In the genomic region with DNA sequence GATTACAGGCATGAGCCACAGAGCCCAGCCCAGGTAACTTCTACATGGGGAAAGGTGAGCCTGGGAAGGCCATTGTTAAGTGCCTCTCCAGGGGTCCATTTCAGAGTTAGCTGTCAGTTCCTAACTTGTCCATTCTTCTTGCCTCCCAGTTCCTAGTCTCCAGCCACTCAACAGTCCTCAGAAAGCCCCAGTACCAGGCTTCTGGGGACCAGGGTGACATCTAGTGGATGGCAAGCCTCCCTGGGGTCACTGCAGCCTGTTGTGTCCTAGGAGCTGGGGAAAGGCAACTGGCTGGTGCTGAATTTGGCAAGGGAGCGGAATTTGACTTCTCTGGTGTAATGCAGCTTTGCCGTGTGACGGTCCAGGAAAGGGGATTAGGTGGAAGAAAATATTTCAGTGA, we compare ENCODE assay signal across 8 cellular contexts. TPM values are rescaled to one million over a fixed set of nuclear protein-coding genes. Genes with fewer than 3 reads are reported as not detected.
DNase-seq lines count a peak whose midpoint lies in the region; ATAC-seq and TF ChIP-seq lines count a peak whose summit lies in the region.

No MANE protein-coding gene starts in this region.

- no peaks in the 10 kb centered on the region for H3K36me3 ChIP-seq in heart left ventricle
- peaks cover 0 to 33% (median 15%) of the 10 kb centered on the region in 5 donors for H3K36me3 ChIP-seq in subcutaneous abdominal adipose tissue (ENCODE audit: control insufficient read depth in 5 of 5, insufficient read depth in 5 of 5, low read length in 5 of 5)

- H3K9ac ChIP-seq in subcutaneous abdominal adipose tissue (ENCODE audit: low read length in 5 of 5): peak overlapping the region in 2 of 5 donors; percentile 10 to 82

- intact Hi-C loops in heart left ventricle (cut with DNase I): loop anchor here in 1 of 10 donors (10.0 kb wide), 1 partner anchor 63 kb away; no protein-coding TSS in a partner anchor

- in situ Hi-C loops in ACHN (cut with HindIII; ENCODE audit: low pct_ligation_motif_present, low pct_unique_long_range_greater_than_20kb, low sequenced_read_pairs) (no loop called here), GM13977 (cut with MboI; ENCODE audit: low pct_unique_long_range_greater_than_20kb, low sequenced_read_pairs, unreplicated experiment) (no loop called here)

- TF ChIP-seq CTCF in GM13977 (IDR thresholded peaks at IDR 0.05; ENCODE audit: extremely low read depth, insufficient read depth, missing control alignments) (peak; percentile 51), heart left ventricle (IDR thresholded peaks at IDR 0.05) (peak in 10 of 12 donors; percentile 21 to 56 (median 42))

- TF ChIP-seq POLR2A in heart left ventricle (IDR thresholded peaks at IDR 0.05): no peak

- H3K27me3 ChIP-seq in heart left ventricle: no peaks in the 10 kb centered on the region
- H3K27me3 ChIP-seq in subcutaneous abdominal adipose tissue (ENCODE audit: control insufficient read depth in 5 of 5, insufficient read depth in 4 of 5, low read length in 5 of 5): no peaks in the 10 kb centered on the region

- H3K4me3 ChIP-seq in heart left ventricle: no peak overlapping the region
- H3K4me3 ChIP-seq in subcutaneous abdominal adipose tissue (ENCODE audit: low read depth in 1 of 5, low read length in 5 of 5): peak overlapping the region; percentile 6 to 93 (median 46)

- WGBS in heart left ventricle, 4 donors: 49 to 72% (median 56%) methylated on average over 3 of the region's 3 CpGs

- peak; percentile 20 for DNase-seq in ACHN
- no peak for DNase-seq in GM13977 (ENCODE audit: low spot score)
- DNase-seq in heart left ventricle: peak in 4 of 5 donors; percentile 41 to 76 (median 58)

- H3K27ac ChIP-seq in heart left ventricle (no peak overlapping the region), subcutaneous abdominal adipose tissue (ENCODE audit: low read depth, low read length) (peak overlapping the region; percentile 93)

- peaks cover 0 to 51% (median 11%) of the 10 kb centered on the region in 12 donors for H3K4me1 ChIP-seq in heart left ventricle
- peaks cover 10 to 92% (median 79%) of the 10 kb centered on the region in 5 donors for H3K4me1 ChIP-seq in subcutaneous abdominal adipose tissue (ENCODE audit: control insufficient read depth in 5 of 5, insufficient read depth in 5 of 5, low read length in 5 of 5)

- ATAC-seq in SK-N-SH treated with all-trans-retinoic acid at 6 μM for 48 hours (peak; percentile 70), heart left ventricle (peak; percentile 62 to 78 (median 68)), GM21528 (IDR thresholded peaks at IDR 0.05; ENCODE audit: low FRiP score, unreplicated experiment) (no peak), GM21723 (IDR thresholded peaks at IDR 0.05; ENCODE audit: unreplicated experiment) (no peak), GM19351 (IDR thresholded peaks at IDR 0.05; ENCODE audit: unreplicated experiment) (no peak)

- no peaks in the 10 kb centered on the region for H3K9me3 ChIP-seq in heart left ventricle
- no peaks in the 10 kb centered on the region for H3K9me3 ChIP-seq in subcutaneous abdominal adipose tissue (ENCODE audit: control insufficient read depth in 5 of 5, low read length in 5 of 5)

TF ChIP-seq in SK-N-SH treated with all-trans-retinoic acid at 6 μM for 48 hours, 23 proteins besides CTCF, POLR2A, EP300 and RAD21:
- no peak for TF ChIP-seq ZC3H10 (CRISPR knock-in tag; IDR thresholded peaks at IDR 0.05)
- TF ChIP-seq ARNTL (CRISPR knock-in tag; IDR thresholded peaks at IDR 0.05; ENCODE audit: borderline replicate concordance, low read depth): no peak
- no peak for TF ChIP-seq OSR1 (CRISPR knock-in tag; IDR thresholded peaks at IDR 0.05)
- TF ChIP-seq ZFP30 (CRISPR knock-in tag; IDR thresholded peaks at IDR 0.05): no peak
- no peak for TF ChIP-seq CSDC2 (CRISPR knock-in tag; IDR thresholded peaks at IDR 0.05)
- no peak for TF ChIP-seq SNAI2 (CRISPR knock-in tag; IDR thresholded peaks at IDR 0.05)
- no peak for TF ChIP-seq TCF4 (CRISPR knock-in tag; IDR thresholded peaks at IDR 0.05; ENCODE audit: borderline replicate concordance)
- no peak for TF ChIP-seq CREB5 (CRISPR knock-in tag; IDR thresholded peaks at IDR 0.05; ENCODE audit: low read depth)
- TF ChIP-seq, protein P1, sequence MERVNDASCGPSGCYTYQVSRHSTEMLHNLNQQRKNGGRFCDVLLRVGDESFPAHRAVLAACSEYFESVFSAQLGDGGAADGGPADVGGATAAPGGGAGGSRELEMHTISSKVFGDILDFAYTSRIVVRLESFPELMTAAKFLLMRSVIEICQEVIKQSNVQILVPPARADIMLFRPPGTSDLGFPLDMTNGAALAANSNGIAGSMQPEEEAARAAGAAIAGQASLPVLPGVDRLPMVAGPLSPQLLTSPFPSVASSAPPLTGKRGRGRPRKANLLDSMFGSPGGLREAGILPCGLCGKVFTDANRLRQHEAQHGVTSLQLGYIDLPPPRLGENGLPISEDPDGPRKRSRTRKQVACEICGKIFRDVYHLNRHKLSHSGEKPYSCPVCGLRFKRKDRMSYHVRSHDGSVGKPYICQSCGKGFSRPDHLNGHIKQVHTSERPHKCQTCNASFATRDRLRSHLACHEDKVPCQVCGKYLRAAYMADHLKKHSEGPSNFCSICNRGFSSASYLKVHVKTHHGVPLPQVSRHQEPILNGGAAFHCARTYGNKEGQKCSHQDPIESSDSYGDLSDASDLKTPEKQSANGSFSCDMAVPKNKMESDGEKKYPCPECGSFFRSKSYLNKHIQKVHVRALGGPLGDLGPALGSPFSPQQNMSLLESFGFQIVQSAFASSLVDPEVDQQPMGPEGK (CRISPR knock-in tag; IDR thresholded peaks at IDR 0.05; ENCODE audit: borderline replicate concordance): no peak
- TF ChIP-seq TOX (CRISPR knock-in tag; IDR thresholded peaks at IDR 0.05; ENCODE audit: borderline replicate concordance): no peak
- TF ChIP-seq RARB (CRISPR knock-in tag; IDR thresholded peaks at IDR 0.05): no peak
- TF ChIP-seq PPARA (CRISPR knock-in tag; IDR thresholded peaks at IDR 0.05; ENCODE audit: borderline replicate concordance): no peak
- TF ChIP-seq ZFP3 (CRISPR knock-in tag; IDR thresholded peaks at IDR 0.05): no peak
- TF ChIP-seq GLIS3 (CRISPR knock-in tag; IDR thresholded peaks at IDR 0.05): no peak

RNA-seq across cellular contexts. Expression of gene LGALS12, which starts 2.1 kb away (rescaled TPM):
- total RNA-seq in heart left ventricle: 10 to 100 TPM in 1 of 9 donors, 1 to 10 TPM in 3, under 1 TPM in 3, not detected in 2; 0.32 to 15.1 (median 1.1) TPM
- polyA plus RNA-seq in heart left ventricle: 1 to 10 TPM; 1.2 to 4.6 TPM

RNA-seq across cellular contexts. Expression of gene PLAAT5, which starts 17.0 kb away (rescaled TPM):
- total RNA-seq in heart left ventricle: 1 to 10 TPM in 8 of 9 donors, under 1 TPM in 1; 0.49 to 7.1 (median 1.6) TPM
- 1 to 10 TPM in 1 of 2 donors, under 1 TPM in 1; 0.73 to 1.1 TPM for polyA plus RNA-seq in heart left ventricle

RNA-seq across cellular contexts. Expression of gene PLAAT4, which starts 28.6 kb away (rescaled TPM):
- total RNA-seq in heart left ventricle: 100 to 1,000 TPM in 1 of 9 donors, 10 to 100 TPM in 3, 1 to 10 TPM in 5; 4.6 to 484 (median 8.0) TPM
- polyA plus RNA-seq in heart left ventricle: 1 to 10 TPM; 6.8 to 9.5 TPM

RNA-seq across cellular contexts. Expression of gene PLAAT2, which starts 55.2 kb away (rescaled TPM):
- total RNA-seq in heart left ventricle: 1 to 10 TPM in 1 of 9 donors, under 1 TPM in 1, not detected in 7; 0.46 to 3.8 TPM
- under 1 TPM; 0.11 to 0.38 TPM for polyA plus RNA-seq in heart left ventricle

Comparison
In these comparisons a context has a peak if more than half of its experiments do, and no peak if none do; other contexts are left out.
1. ATAC-seq: peak in SK-N-SH treated with all-trans-retinoic acid at 6 μM for 48 hours (single experiment) and heart left ventricle (4 of 4); none in GM21528 (single experiment), GM21723 (single experiment) and GM19351 (single experiment).
2. H3K4me3 ChIP-seq: peak in subcutaneous abdominal adipose tissue (5 of 5); none in heart left ventricle (0 of 12).